In the genomic region with DNA sequence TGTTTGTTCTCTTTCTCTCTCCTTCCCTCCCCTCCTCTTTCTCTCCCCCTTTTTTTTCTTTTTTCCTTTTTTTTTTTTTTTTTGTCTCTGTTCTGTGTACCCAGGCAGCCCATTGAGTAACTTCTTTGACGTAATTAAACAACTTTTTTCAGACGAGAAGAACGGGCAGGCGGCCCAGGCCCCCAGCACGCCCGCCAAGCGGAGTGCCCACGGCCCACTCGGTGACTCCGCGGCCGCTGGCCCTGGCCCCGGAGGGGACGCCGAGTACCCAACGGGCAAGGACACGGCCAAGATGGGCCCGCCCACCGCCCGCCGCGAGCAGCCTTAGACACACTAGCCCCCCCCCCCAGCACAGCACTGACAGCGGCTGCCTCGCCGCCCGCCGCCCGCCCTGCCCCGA, we compare ENCODE assay signal across 11 cellular contexts. TPM values are rescaled to one million over a fixed set of nuclear protein-coding genes. Genes with fewer than 3 reads are reported as not detected.
DNase-seq lines count a peak whose midpoint lies in the region; ATAC-seq and TF ChIP-seq lines count a peak whose summit lies in the region.
"Had no signal": no experiment of that assay in that cellular context is flagged by ENCODE, and none has a peak within 500 bp of the region (broad histone marks: within the 10 kb centered on the region; RNA-seq: fewer than 3 reads in every experiment).

No MANE protein-coding gene starts in this region.

- TF ChIP-seq CTCF in tibial artery (IDR thresholded peaks at IDR 0.05) = no peak

- no peak for ATAC-seq in HG03457 (IDR thresholded peaks at IDR 0.05; ENCODE audit: unreplicated experiment)
- ATAC-seq in stimulated activated naive CD8-positive, alpha-beta T cell treated with anti-CD3 and anti-CD28 coated beads, Interleukin-15, Interleukin-2, amounts not matched to agents 100 U/mL and 50 U/mL, for 24 hours = no peak
- ATAC-seq: activated naive CD4-positive, alpha-beta T cell treated with anti-CD3 and anti-CD28 coated beads, Interleukin-2, amount 50 U/mL, for 72 hours had no signal

- H3K36me3 ChIP-seq in tibial artery = peaks cover 4 to 36% (median 9%) of the 10 kb centered on the region in 3 donors

- H3K27ac ChIP-seq in tibial artery = peak overlapping the region; percentile 98 to 99
- H3K27ac ChIP-seq: C4-2B, SK-N-MC had no signal

- intact Hi-C loops in tibial artery (cut with DNase I; ENCODE audit: low total_unique reads) = loop anchor here (2.0 kb wide), 1 partner anchor 22 kb away; no protein-coding TSS in a partner anchor

- no peaks in the 10 kb centered on the region for H3K9me3 ChIP-seq in tibial artery

- no peaks in the 10 kb centered on the region for H3K27me3 ChIP-seq in tibial artery

- peak in 50 of 58 donors; percentile 27 to 93 (median 70) for DNase-seq in anterior cingulate cortex (lab: John Stamatoyannopoulos, UW)
- peak; percentile 73 for DNase-seq in globus pallidus (ENCODE audit: low spot score)
- peak; percentile 73 for DNase-seq in mucosa of gallbladder (ENCODE audit: low spot score)
- peak; percentile 70 to 98 for DNase-seq in tibial artery
- DNase-seq in NCI-H446 (lab: John Stamatoyannopoulos, UW) = no peak
- no peak for DNase-seq in stimulated activated naive CD8-positive, alpha-beta T cell treated with anti-CD3 and anti-CD28 coated beads, Interleukin-15, Interleukin-2, amounts not matched to agents 100 U/mL and 50 U/mL, for 24 hours
- no peak for DNase-seq in NCI-H1092 treated with DMSO at 0.1 percent for 48 hours (lab: John Stamatoyannopoulos, UW)

- peak overlapping the region; percentile 52 to 59 for H3K4me3 ChIP-seq in tibial artery
- H3K4me3 ChIP-seq: SK-N-MC had no signal

- peaks cover 0 to 77% (median 50%) of the 10 kb centered on the region in 4 donors for H3K4me1 ChIP-seq in tibial artery

RNA-seq across cellular contexts. Expression of gene MOB2, which starts 26.2 kb away (rescaled TPM):
- 73.4 TPM for total RNA-seq in mucosa of gallbladder

Comparison
In these comparisons a context has a peak if more than half of its experiments do, and no peak if none do; other contexts are left out.
1. DNase-seq: peak in anterior cingulate cortex (50 of 58), globus pallidus (single experiment), mucosa of gallbladder (single experiment) and tibial artery (2 of 2); none in NCI-H446 (0 of 2), stimulated activated naive CD8-positive, alpha-beta T cell treated with anti-CD3 and anti-CD28 coated beads, Interleukin-15, Interleukin-2, amounts not matched to agents 100 U/mL and 50 U/mL, for 24 hours (single experiment) and NCI-H1092 treated with DMSO at 0.1 percent for 48 hours (single experiment).